In the genomic region with DNA sequence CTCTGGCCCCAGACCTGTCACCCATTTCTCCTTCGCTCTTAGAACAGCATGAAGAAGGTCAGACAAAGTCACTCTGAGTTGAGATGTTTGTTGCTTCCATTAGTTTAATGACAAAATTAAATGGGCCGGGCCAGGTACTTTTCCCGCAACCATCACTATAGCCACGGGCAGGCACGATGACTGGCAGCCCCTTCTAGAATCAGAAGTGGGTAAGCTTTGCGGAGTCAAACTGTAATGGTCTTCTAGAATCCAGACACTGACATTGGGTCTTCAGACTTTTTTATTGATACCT, we compare ENCODE assay signal across 36 cellular contexts. TPM values are rescaled to one million over a fixed set of nuclear protein-coding genes. Genes with fewer than 3 reads are reported as not detected.
"Had no signal": no experiment of that assay in that cellular context is flagged by ENCODE, and none has a peak within 500 bp of the region (broad histone marks: within the 10 kb centered on the region; RNA-seq: fewer than 3 reads in every experiment).

No MANE protein-coding gene starts in this region.

- H3K27me3 ChIP-seq: ascending aorta had no signal

- H3K36me3 Mint-ChIP-seq: activated CD4-positive, alpha-beta memory T cell treated with anti-CD3 and anti-CD28 coated beads for 36 hours; activated naive CD4-positive, alpha-beta T cell treated with anti-CD3 and anti-CD28 coated beads, Interleukin-2, amount 10 ng/mL, durations not matched to agents 7 days and 5 days; activated naive CD4-positive, alpha-beta T cell treated with anti-CD3 and anti-CD28 coated beads, Interleukin-2, amount 50 U/mL, for 24 hours; activated naive CD8-positive, alpha-beta T cell; activated naive CD8-positive, alpha-beta T cell treated with anti-CD3 and anti-CD28 coated beads, Interleukin-2, amount 10 ng/mL, durations not matched to agents 7 days and 5 days; brain had no signal

- H3K27ac Mint-ChIP-seq: activated B cell treated with CpG ODN at 0.5 μM for 24 hours; activated CD4-positive, alpha-beta memory T cell treated with anti-CD3 and anti-CD28 coated beads for 36 hours; activated CD8-positive, alpha-beta T cell treated with anti-CD3 and anti-CD28 coated beads for 36 hours; activated naive CD4-positive, alpha-beta T cell treated with anti-CD3 and anti-CD28 coated beads, Interleukin-2, amount 10 ng/mL, durations not matched to agents 7 days and 5 days; activated naive CD8-positive, alpha-beta T cell; activated naive CD8-positive, alpha-beta T cell treated with anti-CD3 and anti-CD28 coated beads, Interleukin-2, amount 10 ng/mL, durations not matched to agents 7 days and 5 days; activated naive CD8-positive, alpha-beta T cell treated with anti-CD3 and anti-CD28 coated beads, Interleukin-2, amount 50 U/mL, for 24 hours; activated T-cell treated with anti-CD3 and anti-CD28 coated beads, Interleukin-2, amount 50 U/mL, for 72 hours; activated T-helper 1 cell treated with anti-CD3 and anti-CD28 coated beads, Interleukin-12 subunit alpha, Interleukin-12 subunit beta, Interleukin-2, Interleukin-4 antibody, amounts not matched to agents 30 ng/mL and 10 ng/mL and 1 ng/mL, durations not matched to agents 14 hours and 24 hours and 36 hours; activated T-helper 2 cell treated with anti-CD3 and anti-CD28 coated beads, Interferon-gamma antibody, Interleukin-2, Interleukin-4, amounts not matched to agents 10 μg/mL and 5 μg/mL and 100 μg/mL, durations not matched to agents 14 hours and 24 hours and 36 hours; brain; T-helper 1 cell treated with Interleukin-12 subunit alpha and Interleukin-12 subunit beta and Interleukin-4 antibody, amounts not matched to agents 30 μg/mL and 1 μg/mL, for 36 hours; T-helper 2 cell treated with Interferon-gamma antibody and Interleukin-4, amounts not matched to agents 5 μg/mL and 100 μg/mL, for 36 hours had no signal

- H3K4me1 ChIP-seq: ascending aorta had no signal

- H3K9me3 ChIP-seq: ascending aorta had no signal

- H3K27me3 Mint-ChIP-seq: activated CD4-positive, alpha-beta memory T cell treated with anti-CD3 and anti-CD28 coated beads for 36 hours; activated CD8-positive, alpha-beta T cell treated with anti-CD3 and anti-CD28 coated beads for 36 hours; activated naive CD4-positive, alpha-beta T cell treated with anti-CD3 and anti-CD28 coated beads, Interleukin-2, amount 50 U/mL, for 24 hours; activated naive CD8-positive, alpha-beta T cell; activated naive CD8-positive, alpha-beta T cell treated with anti-CD3 and anti-CD28 coated beads, Interleukin-2, amount 10 ng/mL, durations not matched to agents 7 days and 5 days had no signal

- H3K36me3 ChIP-seq: ascending aorta, cardiac muscle cell had no signal

- H3K4me3 ChIP-seq: ascending aorta, cardiac muscle cell had no signal

- H3K27ac ChIP-seq: ascending aorta, cardiac muscle cell, VCaP had no signal

- H3K4me1 Mint-ChIP-seq: activated B cell treated with CpG ODN at 0.5 μM for 24 hours; activated naive CD8-positive, alpha-beta T cell treated with anti-CD3 and anti-CD28 coated beads, Interleukin-2, amount 10 ng/mL, durations not matched to agents 7 days and 5 days had no signal

- H3K9me3 Mint-ChIP-seq: activated B cell treated with CpG ODN at 0.5 μM for 24 hours; activated CD4-positive, alpha-beta memory T cell treated with anti-CD3 and anti-CD28 coated beads for 36 hours; activated CD8-positive, alpha-beta T cell treated with anti-CD3 and anti-CD28 coated beads for 36 hours; activated naive CD4-positive, alpha-beta T cell treated with anti-CD3 and anti-CD28 coated beads, Interleukin-2, amount 10 ng/mL, durations not matched to agents 7 days and 5 days; activated naive CD4-positive, alpha-beta T cell treated with anti-CD3 and anti-CD28 coated beads, Interleukin-2, amount 50 U/mL, for 24 hours; activated naive CD8-positive, alpha-beta T cell treated with anti-CD3 and anti-CD28 coated beads, Interleukin-2, amount 10 ng/mL, durations not matched to agents 7 days and 5 days; activated naive CD8-positive, alpha-beta T cell treated with anti-CD3 and anti-CD28 coated beads, Interleukin-2, amount 50 U/mL, for 24 hours; activated T-cell treated with anti-CD3 and anti-CD28 coated beads, Interleukin-2, amount 50 U/mL, for 4 hours; activated T-cell treated with anti-CD3 and anti-CD28 coated beads, Interleukin-2, amount 50 U/mL, for 72 hours; activated T-helper 1 cell treated with anti-CD3 and anti-CD28 coated beads, Interleukin-12 subunit alpha, Interleukin-12 subunit beta, Interleukin-2, Interleukin-4 antibody, amounts not matched to agents 30 ng/mL and 10 ng/mL and 1 ng/mL, durations not matched to agents 14 hours and 24 hours and 36 hours; activated T-helper 2 cell treated with anti-CD3 and anti-CD28 coated beads, Interferon-gamma antibody, Interleukin-2, Interleukin-4, amounts not matched to agents 10 μg/mL and 5 μg/mL and 100 μg/mL, durations not matched to agents 14 hours and 24 hours and 36 hours; brain; T-helper 1 cell treated with Interleukin-12 subunit alpha and Interleukin-12 subunit beta and Interleukin-4 antibody, amounts not matched to agents 30 μg/mL and 1 μg/mL, for 36 hours; T-helper 2 cell treated with Interferon-gamma antibody and Interleukin-4, amounts not matched to agents 5 μg/mL and 100 μg/mL, for 36 hours had no signal

- DNase-seq: activated B cell treated with CpG ODN at 0.5 μM for 24 hours; activated CD4-positive, alpha-beta memory T cell treated with anti-CD3 and anti-CD28 coated beads for 36 hours; activated CD4-positive, alpha-beta T cell treated with anti-CD3 and anti-CD28 coated beads for 4 hours; activated CD4-positive, alpha-beta T cell treated with anti-CD3 and anti-CD28 coated beads, Interleukin-2, amount 50 U/mL, for 1 hour; activated CD4-positive, alpha-beta T cell treated with anti-CD3 and anti-CD28 coated beads, Interleukin-2, amount 50 U/mL, for 4 hours; activated CD4-positive, CD25-positive, alpha-beta regulatory T cell treated with anti-CD3 and anti-CD28 coated beads, Interleukin-2, amount 50 U/mL, for 72 hours; activated CD8-positive, alpha-beta memory T cell treated with anti-CD3 and anti-CD28 coated beads, Interleukin-2, amount 50 U/mL, for 4 hours; activated CD8-positive, alpha-beta T cell treated with anti-CD3 and anti-CD28 coated beads for 36 hours; activated effector memory CD4-positive, alpha-beta T cell treated with Interleukin-2 at 50 U/mL for 16 hours; activated gamma-delta T cell; activated naive CD4-positive, alpha-beta T cell treated with Interleukin-2 at 50 U/mL for 16 hours; activated naive CD8-positive, alpha-beta T cell treated with anti-CD3 and anti-CD28 coated beads, Interleukin-2, amount 10 ng/mL, durations not matched to agents 7 days and 5 days; activated naive CD8-positive, alpha-beta T cell treated with anti-CD3 and anti-CD28 coated beads, Interleukin-2, amount 50 U/mL, for 24 hours; activated T-cell treated with anti-CD3 and anti-CD28 coated beads for 4 hours; activated T-cell treated with anti-CD3 and anti-CD28 coated beads, Interleukin-2, amount 50 U/mL, for 4 hours; activated T-cell treated with anti-CD3 and anti-CD28 coated beads, Interleukin-2, amount 50 U/mL, for 72 hours; amygdala; anterior cingulate cortex; central memory CD4-positive, alpha-beta T cell; SW 1271; T-helper 1 cell; T-helper 2 cell; T-helper 9 cell had no signal

- H3K4me3 Mint-ChIP-seq: activated B cell treated with CpG ODN at 0.5 μM for 24 hours; activated CD4-positive, alpha-beta memory T cell treated with anti-CD3 and anti-CD28 coated beads for 36 hours; activated CD8-positive, alpha-beta T cell treated with anti-CD3 and anti-CD28 coated beads for 36 hours; activated naive CD4-positive, alpha-beta T cell treated with anti-CD3 and anti-CD28 coated beads, Interleukin-2, amount 10 ng/mL, durations not matched to agents 7 days and 5 days; activated naive CD4-positive, alpha-beta T cell treated with anti-CD3 and anti-CD28 coated beads, Interleukin-2, amount 50 U/mL, for 24 hours; activated naive CD8-positive, alpha-beta T cell; activated naive CD8-positive, alpha-beta T cell treated with anti-CD3 and anti-CD28 coated beads, Interleukin-2, amount 10 ng/mL, durations not matched to agents 7 days and 5 days; activated naive CD8-positive, alpha-beta T cell treated with anti-CD3 and anti-CD28 coated beads, Interleukin-2, amount 50 U/mL, for 24 hours; activated T-cell treated with anti-CD3 and anti-CD28 coated beads, Interleukin-2, amount 50 U/mL, for 4 hours; activated T-cell treated with anti-CD3 and anti-CD28 coated beads, Interleukin-2, amount 50 U/mL, for 72 hours; activated T-helper 1 cell treated with anti-CD3 and anti-CD28 coated beads, Interleukin-12 subunit alpha, Interleukin-12 subunit beta, Interleukin-2, Interleukin-4 antibody, amounts not matched to agents 30 ng/mL and 10 ng/mL and 1 ng/mL, durations not matched to agents 14 hours and 24 hours and 36 hours; brain; T-helper 1 cell treated with Interleukin-12 subunit alpha and Interleukin-12 subunit beta and Interleukin-4 antibody, amounts not matched to agents 30 μg/mL and 1 μg/mL, for 36 hours; T-helper 2 cell treated with Interferon-gamma antibody and Interleukin-4, amounts not matched to agents 5 μg/mL and 100 μg/mL, for 36 hours had no signal

RNA-seq across cellular contexts. Expression of gene ACR, which starts 2.3 kb away (rescaled TPM):
- total RNA-seq: activated B cell treated with CpG ODN at 0.5 μM for 24 hours; activated CD4-positive, alpha-beta memory T cell treated with anti-CD3 and anti-CD28 coated beads for 36 hours; activated CD8-positive, alpha-beta memory T cell treated with anti-CD3 and anti-CD28 coated beads for 36 hours; activated CD8-positive, alpha-beta T cell treated with anti-CD3 and anti-CD28 coated beads for 36 hours; activated naive CD8-positive, alpha-beta T cell treated with anti-CD3 and anti-CD28 coated beads, Interleukin-2, amount 10 ng/mL, durations not matched to agents 7 days and 5 days; activated T-cell treated with anti-CD3 and anti-CD28 coated beads, Interleukin-2, amount 50 U/mL, for 4 hours; activated T-cell treated with anti-CD3 and anti-CD28 coated beads, Interleukin-2, amount 50 U/mL, for 72 hours; activated T-helper 1 cell treated with anti-CD3 and anti-CD28 coated beads, Interleukin-12 subunit alpha, Interleukin-12 subunit beta, Interleukin-2, Interleukin-4 antibody, amounts not matched to agents 30 ng/mL and 10 ng/mL and 1 ng/mL, durations not matched to agents 14 hours and 24 hours and 36 hours; activated T-helper 2 cell treated with anti-CD3 and anti-CD28 coated beads, Interferon-gamma antibody, Interleukin-2, Interleukin-4, amounts not matched to agents 10 μg/mL and 5 μg/mL and 100 μg/mL, durations not matched to agents 14 hours and 24 hours and 36 hours; ascending aorta; bronchial epithelial cell had no signal
